8 cellular contexts compared by ENCODE assay signal in genomic region chr6:129491436-129491835, GRCh38.
DNase-seq lines count a peak whose midpoint lies in the region; ATAC-seq and TF ChIP-seq lines count a peak whose summit lies in the region.

No MANE protein-coding gene starts in this region.

- H3K36me3 ChIP-seq in heart right ventricle = peaks cover 0 to 73% (median 33%) of the 10 kb centered on the region in 9 donors
- no peaks in the 10 kb centered on the region for H3K36me3 ChIP-seq in uterus

- H3K27ac ChIP-seq in heart right ventricle (peak overlapping the region in 9 of 10 donors; percentile 49 to 94 (median 86)), uterus (peak overlapping the region; percentile 83 to 85)

- H3K27me3 Mint-ChIP-seq in T-helper 17 cell = no peaks in the 10 kb centered on the region

- H3K27ac Mint-ChIP-seq in T-helper 17 cell = peak overlapping the region; percentile 92

- H3K4me1 ChIP-seq in heart right ventricle = peaks cover 0 to 45% (median 26%) of the 10 kb centered on the region in 9 donors
- H3K4me1 ChIP-seq in uterus = no peaks in the 10 kb centered on the region

- peaks cover 19% of the 10 kb centered on the region for H3K4me1 Mint-ChIP-seq in T-helper 17 cell

- DNase-seq in heart right ventricle (no peak), Right ventricle myocardium inferior (ENCODE audit: missing footprints) (no peak), T-helper 17 cell (no peak), iris pigment epithelial cell (ENCODE audit: low read depth) (peak; percentile 59), uterus (no peak), MV-4-11 (lab: John Stamatoyannopoulos, UW) (no peak), NCI-H2081 treated with DMSO at 0.1 percent for 48 hours (lab: John Stamatoyannopoulos, UW) (no peak)

- no peaks in the 10 kb centered on the region for H3K27me3 ChIP-seq in heart right ventricle
- H3K27me3 ChIP-seq in uterus = no peaks in the 10 kb centered on the region

- H3K9me3 ChIP-seq in heart right ventricle (no peaks in the 10 kb centered on the region), T-helper 17 cell (ENCODE audit: control insufficient read depth, low read length, poor library complexity, severe bottlenecking) (no peaks in the 10 kb centered on the region), uterus (no peaks in the 10 kb centered on the region)

- intact Hi-C loops in heart right ventricle (cut with DNase I) (loop anchor here in 2 of 10 donors (10.0 kb wide), 3 partner anchors 243 to 533 kb away; no protein-coding TSS in a partner anchor), Right ventricle myocardium inferior (cut with DNase I) (loop anchor here (10.0 kb wide), 2 partner anchors 253 to 533 kb away; no protein-coding TSS in a partner anchor), uterus (cut with DNase I; ENCODE audit: low total_unique reads) (no loop called here)

- ATAC-seq in heart right ventricle (peak in 2 of 8 donors; percentile 8 to 11), Right ventricle myocardium inferior (no peak), T-helper 17 cell (no peak), GM18870 (IDR thresholded peaks at IDR 0.05; ENCODE audit: unreplicated experiment) (no peak)

- H3K4me3 ChIP-seq in heart right ventricle = no peak overlapping the region
- no peak overlapping the region for H3K4me3 ChIP-seq in uterus

- H3K36me3 Mint-ChIP-seq in T-helper 17 cell (ENCODE audit: low read depth) = peaks cover 3% of the 10 kb centered on the region

- no peak for TF ChIP-seq POLR2A in uterus (IDR thresholded peaks at IDR 0.05)

- TF ChIP-seq CTCF in heart right ventricle (IDR thresholded peaks at IDR 0.05) = no peak
- TF ChIP-seq CTCF in uterus (IDR thresholded peaks at IDR 0.05) = no peak

- WGBS in heart right ventricle, 2 donors = 92% methylated on average over 6 of the region's 6 CpGs

- H3K4me3 Mint-ChIP-seq in T-helper 17 cell = peak overlapping the region; percentile 88
